In the genomic region with DNA sequence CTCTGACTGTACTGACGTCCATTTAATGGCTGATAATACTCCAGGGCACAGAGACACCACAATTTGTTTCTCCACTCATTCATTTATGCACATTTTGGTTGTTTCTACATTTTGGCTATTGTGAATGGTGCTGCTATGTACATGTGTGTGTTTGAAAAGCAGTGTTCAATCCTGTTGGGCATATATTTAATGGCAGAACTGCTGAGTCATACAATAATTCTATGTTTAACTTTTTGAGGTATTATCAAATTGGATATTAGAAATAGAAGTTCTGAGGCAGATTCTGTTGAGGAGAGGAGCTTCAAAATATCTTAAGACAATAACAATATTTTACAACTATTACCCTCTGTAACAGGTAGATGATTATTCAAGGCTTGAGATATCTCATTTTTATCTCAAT, we compare ENCODE assay signal across 28 cellular contexts. TPM values are rescaled to one million over a fixed set of nuclear protein-coding genes. Genes with fewer than 3 reads are reported as not detected.
DNase-seq lines count a peak whose midpoint lies in the region; ATAC-seq and TF ChIP-seq lines count a peak whose summit lies in the region.
"Had no signal": no experiment of that assay in that cellular context is flagged by ENCODE, and none has a peak within 500 bp of the region (broad histone marks: within the 10 kb centered on the region; RNA-seq: fewer than 3 reads in every experiment).

No MANE protein-coding gene starts in this region.

- H3K27ac Mint-ChIP-seq in activated naive CD8-positive, alpha-beta T cell = peak overlapping the region; percentile 34
- H3K27ac Mint-ChIP-seq in activated naive CD8-positive, alpha-beta T cell treated with anti-CD3 and anti-CD28 coated beads for 36 hours = no peak overlapping the region
- peak overlapping the region; percentile 34; the same call in 1 of the 2 replicates for H3K27ac Mint-ChIP-seq in HFFc6
- peak overlapping the region; percentile 15 for H3K27ac Mint-ChIP-seq in activated CD4-positive, alpha-beta memory T cell treated with anti-CD3 and anti-CD28 coated beads, Interleukin-2, amount 10 ng/mL, durations not matched to agents 7 days and 5 days
- H3K27ac Mint-ChIP-seq: nephron had no signal

- CTCF ChIA-PET in activated CD4-positive, alpha-beta memory T cell treated with anti-CD3 and anti-CD28 coated beads, Interleukin-2, amount 10 ng/mL, durations not matched to agents 7 days and 5 days (lab: Charles Lee) = no interaction called here

- H3K4me1 Mint-ChIP-seq in activated naive CD8-positive, alpha-beta T cell (ENCODE audit: low read depth) = no peaks in the 10 kb centered on the region
- peaks cover 5% of the 10 kb centered on the region for H3K4me1 Mint-ChIP-seq in activated naive CD8-positive, alpha-beta T cell treated with anti-CD3 and anti-CD28 coated beads for 36 hours
- H3K4me1 Mint-ChIP-seq in HFFc6 (ENCODE audit: low read depth) = no peaks in the 10 kb centered on the region
- peaks cover 2% of the 10 kb centered on the region for H3K4me1 Mint-ChIP-seq in activated CD4-positive, alpha-beta memory T cell treated with anti-CD3 and anti-CD28 coated beads, Interleukin-2, amount 10 ng/mL, durations not matched to agents 7 days and 5 days
- H3K4me1 Mint-ChIP-seq: nephron, WTC11 had no signal

- H3K27me3 Mint-ChIP-seq in activated naive CD8-positive, alpha-beta T cell = no peaks in the 10 kb centered on the region
- H3K27me3 Mint-ChIP-seq in activated naive CD8-positive, alpha-beta T cell treated with anti-CD3 and anti-CD28 coated beads for 36 hours = no peaks in the 10 kb centered on the region
- H3K27me3 Mint-ChIP-seq in HFFc6 (ENCODE audit: insufficient read depth) = peaks cover 5% of the 10 kb centered on the region
- H3K27me3 Mint-ChIP-seq in activated CD4-positive, alpha-beta memory T cell treated with anti-CD3 and anti-CD28 coated beads, Interleukin-2, amount 10 ng/mL, durations not matched to agents 7 days and 5 days = no peaks in the 10 kb centered on the region
- H3K27me3 Mint-ChIP-seq: stimulated activated naive B cell treated with anti-CD40 and anti-IgM and Interleukin-4, amounts not matched to agents 10 μg/mL and 1 μg/mL and 100 μg/mL, for 72 hours had no signal

- peak overlapping the region; percentile 18 for H3K27ac ChIP-seq in neutrophil
- H3K27ac ChIP-seq in coronary artery = no peak overlapping the region
- H3K27ac ChIP-seq: lower lobe of right lung, ovary, SJCRH30, skin epidermis, suprapubic skin, upper lobe of right lung had no signal

- ATAC-seq in HG02884 (IDR thresholded peaks at IDR 0.05; ENCODE audit: unreplicated experiment) (no peak), GM21723 (IDR thresholded peaks at IDR 0.05; ENCODE audit: unreplicated experiment) (no peak)
- ATAC-seq: lower lobe of right lung; stimulated activated naive B cell treated with anti-CD40 and anti-IgM and Interleukin-4, amounts not matched to agents 10 μg/mL and 1 μg/mL and 100 μg/mL, for 72 hours; upper lobe of right lung; WTC11 had no signal

- H3K36me3 Mint-ChIP-seq in activated naive CD8-positive, alpha-beta T cell = no peaks in the 10 kb centered on the region
- peaks cover 19% of the 10 kb centered on the region for H3K36me3 Mint-ChIP-seq in activated naive CD8-positive, alpha-beta T cell treated with anti-CD3 and anti-CD28 coated beads for 36 hours
- peaks cover 17% of the 10 kb centered on the region for H3K36me3 Mint-ChIP-seq in HFFc6 (ENCODE audit: low read depth)
- H3K36me3 Mint-ChIP-seq in activated CD4-positive, alpha-beta memory T cell treated with anti-CD3 and anti-CD28 coated beads, Interleukin-2, amount 10 ng/mL, durations not matched to agents 7 days and 5 days (ENCODE audit: low read depth) = peaks cover 57% of the 10 kb centered on the region

- no peak overlapping the region for H3K4me3 Mint-ChIP-seq in activated naive CD8-positive, alpha-beta T cell
- no peak overlapping the region for H3K4me3 Mint-ChIP-seq in activated naive CD8-positive, alpha-beta T cell treated with anti-CD3 and anti-CD28 coated beads for 36 hours
- no peak overlapping the region for H3K4me3 Mint-ChIP-seq in HFFc6
- H3K4me3 Mint-ChIP-seq in activated CD4-positive, alpha-beta memory T cell treated with anti-CD3 and anti-CD28 coated beads, Interleukin-2, amount 10 ng/mL, durations not matched to agents 7 days and 5 days = no peak overlapping the region
- H3K4me3 Mint-ChIP-seq: nephron; stimulated activated naive B cell treated with anti-CD40 and anti-IgM and Interleukin-4, amounts not matched to agents 10 μg/mL and 1 μg/mL and 100 μg/mL, for 72 hours; WTC11 had no signal

- H3K9me3 Mint-ChIP-seq in activated naive CD8-positive, alpha-beta T cell (ENCODE audit: low read depth) = no peaks in the 10 kb centered on the region
- no peaks in the 10 kb centered on the region for H3K9me3 Mint-ChIP-seq in activated naive CD8-positive, alpha-beta T cell treated with anti-CD3 and anti-CD28 coated beads for 36 hours
- H3K9me3 Mint-ChIP-seq in HFFc6 = no peaks in the 10 kb centered on the region
- no peaks in the 10 kb centered on the region for H3K9me3 Mint-ChIP-seq in activated CD4-positive, alpha-beta memory T cell treated with anti-CD3 and anti-CD28 coated beads, Interleukin-2, amount 10 ng/mL, durations not matched to agents 7 days and 5 days
- H3K9me3 Mint-ChIP-seq: nephron; stimulated activated naive B cell treated with anti-CD40 and anti-IgM and Interleukin-4, amounts not matched to agents 10 μg/mL and 1 μg/mL and 100 μg/mL, for 72 hours; WTC11 had no signal

- H3K4me1 ChIP-seq in neutrophil (ENCODE audit: control insufficient read depth in 1 of 2, insufficient read depth in 1 of 2, low read depth in 1 of 2, low read length in 1 of 2) = no peaks in the 10 kb centered on the region
- H3K4me1 ChIP-seq: Caco-2, lower lobe of right lung, SJCRH30, suprapubic skin, upper lobe of right lung had no signal

- H3K36me3 ChIP-seq in neutrophil = peaks cover 61% of the 10 kb centered on the region
- H3K36me3 ChIP-seq: ovary had no signal

- H3K27me3 ChIP-seq in neutrophil = no peaks in the 10 kb centered on the region
- H3K27me3 ChIP-seq: ovary, SJCRH30, suprapubic skin, upper lobe of right lung had no signal

- no peaks in the 10 kb centered on the region for H3K9me3 ChIP-seq in neutrophil
- H3K9me3 ChIP-seq: Caco-2, lower lobe of right lung, ovary, SJCRH30, suprapubic skin, upper lobe of right lung had no signal

- TF ChIP-seq CTCF in HFFc6 (IDR thresholded peaks at IDR 0.05) (no peak), neutrophil (IDR thresholded peaks at IDR 0.05) (no peak), coronary artery (IDR thresholded peaks at IDR 0.05) (no peak)

- POLR2A ChIA-PET in activated CD4-positive, alpha-beta memory T cell treated with anti-CD3 and anti-CD28 coated beads, Interleukin-2, amount 10 ng/mL, durations not matched to agents 7 days and 5 days (lab: Charles Lee) = no interaction called here

- no peak for DNase-seq in activated naive CD8-positive, alpha-beta T cell treated with anti-CD3 and anti-CD28 coated beads for 36 hours
- DNase-seq in HFFc6 = no peak
- DNase-seq in activated CD4-positive, alpha-beta memory T cell treated with anti-CD3 and anti-CD28 coated beads, Interleukin-2, amount 10 ng/mL, durations not matched to agents 7 days and 5 days = no peak
- DNase-seq in coronary artery (ENCODE audit: low spot score) = no peak
- DNase-seq: activated CD4-positive, alpha-beta T cell treated with anti-CD3 and anti-CD28 coated beads, Interleukin-2, amount 50 U/mL, for 4 hours; activated effector memory CD4-positive, alpha-beta T cell treated with Interleukin-2 at 50 U/mL for 16 hours; C1 segment of cervical spinal cord; Caco-2; effector memory CD4-positive, alpha-beta T cell; GDM1; hippocampal formation; lower lobe of right lung; NCI-H1048; NCI-H2107; NCI-H345; NCI-H748 treated with DMSO at 0.1 percent for 48 hours; ovary; SJCRH30; stimulated activated naive B cell treated with anti-CD40 and anti-IgM and Interleukin-4, amounts not matched to agents 10 μg/mL and 1 μg/mL and 100 μg/mL, for 72 hours; upper lobe of right lung had no signal

- no peak overlapping the region for H3K4me3 ChIP-seq in neutrophil (ENCODE audit: low read depth in 1 of 2, low read length in 1 of 2)
- no peak overlapping the region for H3K4me3 ChIP-seq in coronary artery
- H3K4me3 ChIP-seq: lower lobe of right lung, ovary, SJCRH30, skin epidermis, suprapubic skin, upper lobe of right lung had no signal

RNA-seq across cellular contexts. Expression of a gene that starts 39.0 kb away (rescaled TPM):
- total RNA-seq in activated naive CD8-positive, alpha-beta T cell treated with anti-CD3 and anti-CD28 coated beads for 36 hours = 10 to 100 TPM; 74.7 to 77.1 TPM
- 10 to 100 TPM; 50.3 to 68.8 (median 54.8) TPM for total RNA-seq in HFFc6 (2021; fragmentation: NEBNext Ultra II Directional; extraction: Animal tissue kit (Norgen Biotek cat#: 25700))
- total RNA-seq in activated CD4-positive, alpha-beta memory T cell treated with anti-CD3 and anti-CD28 coated beads, Interleukin-2, amount 10 ng/mL, durations not matched to agents 7 days and 5 days = 10 to 100 TPM; 78.0 to 81.5 TPM
